Comparison of ENCODE assay signal across 9 cellular contexts in genomic region chr20:56924976-56925695, GRCh38.
DNase-seq lines count a peak whose midpoint lies in the region; ATAC-seq and TF ChIP-seq lines count a peak whose summit lies in the region.
"Had no signal": no experiment of that assay in that cellular context is flagged by ENCODE, and none has a peak within 500 bp of the region (broad histone marks: within the 10 kb centered on the region; RNA-seq: fewer than 3 reads in every experiment).

No MANE protein-coding gene starts in this region.

- H3K9me3 Mint-ChIP-seq in GM23338 (no peaks in the 10 kb centered on the region), nephron (peaks cover 3% of the 10 kb centered on the region)

- H3K9me2 ChIP-seq in GM23338 (ENCODE audit: insufficient read depth) (no peaks in the 10 kb centered on the region), Karpas-422 (replicated peaks; ENCODE audit: insufficient read depth, low read length) (no peaks in the 10 kb centered on the region)

- H3K27me3 ChIP-seq in GM23338 (ENCODE audit: insufficient read depth) (peaks cover 63% of the 10 kb centered on the region), osteoblast (ENCODE audit: insufficient read depth, low read length) (peaks cover 48% of the 10 kb centered on the region), Karpas-422 (ENCODE audit: low read length) (no peaks in the 10 kb centered on the region)

- TF ChIP-seq CTCF in GM23338 (conservative IDR thresholded peaks at IDR 0.05; ENCODE audit: low read depth in 2 of 2): no peak
- TF ChIP-seq CTCF in coronary artery (IDR thresholded peaks at IDR 0.05): no peak
- TF ChIP-seq CTCF in nephron (IDR thresholded peaks at IDR 0.05; ENCODE audit: unreplicated experiment in 3 of 3): no peak
- TF ChIP-seq CTCF in osteoblast (IDR thresholded peaks at IDR 0.05; ENCODE audit: extremely low read depth, low read depth, low read length): no peak

- H3K4me1 ChIP-seq in GM23338 (ENCODE audit: insufficient read depth) (peaks cover 52% of the 10 kb centered on the region), osteoblast (ENCODE audit: insufficient read depth, low read length) (no peaks in the 10 kb centered on the region), Karpas-422 (ENCODE audit: low read length) (no peaks in the 10 kb centered on the region)

- H3K27ac ChIP-seq in GM23338 (ENCODE audit: low read depth) (no peak overlapping the region), coronary artery (no peak overlapping the region), osteoblast (ENCODE audit: low read depth, low read length) (no peak overlapping the region), Karpas-422 (ENCODE audit: low read length) (no peak overlapping the region)
- H3K27ac ChIP-seq: upper lobe of left lung had no signal

- ATAC-seq in GM23338: peak; percentile 88

- no peaks in the 10 kb centered on the region for H4K20me1 ChIP-seq in GM23338 (replicated peaks; ENCODE audit: insufficient read depth)
- no peaks in the 10 kb centered on the region for H4K20me1 ChIP-seq in osteoblast (ENCODE audit: insufficient read depth, low read length)
- no peaks in the 10 kb centered on the region for H4K20me1 ChIP-seq in Karpas-422 (ENCODE audit: insufficient read depth, low read depth, low read length)

- H3K4me3 ChIP-seq in GM23338 (peak overlapping the region; percentile 67), coronary artery (peak overlapping the region; percentile 49), osteoblast (ENCODE audit: insufficient read depth, low read length) (no peak overlapping the region), Karpas-422 (ENCODE audit: low read length) (no peak overlapping the region)
- H3K4me3 ChIP-seq: upper lobe of left lung had no signal

- H3K36me3 Mint-ChIP-seq in GM23338 (ENCODE audit: low read depth) (no peaks in the 10 kb centered on the region), nephron (ENCODE audit: low read depth) (no peaks in the 10 kb centered on the region)

- peak; percentile 14 for DNase-seq in AG08396 (ENCODE audit: low spot score)
- peak; percentile 85 for DNase-seq in GM23338 (ENCODE audit: low spot score)
- no peak for DNase-seq in coronary artery (ENCODE audit: low spot score)
- no peak for DNase-seq in kidney glomerular epithelial cell (lab: John Stamatoyannopoulos, UW)
- DNase-seq in osteoblast (ENCODE audit: insufficient read length, low spot score, missing footprints): no peak
- DNase-seq in Karpas-422: no peak
- DNase-seq in T1000 (lab: John Stamatoyannopoulos, UW): no peak

- H3K36me3 ChIP-seq in GM23338 (ENCODE audit: insufficient read depth): no peaks in the 10 kb centered on the region
- no peaks in the 10 kb centered on the region for H3K36me3 ChIP-seq in osteoblast (ENCODE audit: insufficient read depth, low read length)
- H3K36me3 ChIP-seq in Karpas-422 (ENCODE audit: insufficient read depth, low read length): no peaks in the 10 kb centered on the region
- H3K36me3 ChIP-seq: upper lobe of left lung had no signal

- H3K4me3 Mint-ChIP-seq in GM23338 (peak overlapping the region; percentile 74), nephron (peak overlapping the region; percentile 70 to 77 (median 71))

- no peaks in the 10 kb centered on the region for H3K9me3 ChIP-seq in osteoblast (ENCODE audit: low read depth, low read length)
- no peaks in the 10 kb centered on the region for H3K9me3 ChIP-seq in Karpas-422 (ENCODE audit: low read length)
- H3K9me3 ChIP-seq: upper lobe of left lung had no signal

- peaks cover 79% of the 10 kb centered on the region for H3K27me3 Mint-ChIP-seq in GM23338 (ENCODE audit: insufficient read depth, low read depth, poor library complexity)
- peaks cover 99% of the 10 kb centered on the region for H3K27me3 Mint-ChIP-seq in nephron (ENCODE audit: low read depth)

- H3K79me2 ChIP-seq in GM23338 (replicated peaks; ENCODE audit: insufficient read depth) (no peaks in the 10 kb centered on the region), osteoblast (ENCODE audit: insufficient read depth, low read length) (no peaks in the 10 kb centered on the region), Karpas-422 (ENCODE audit: low read length) (no peaks in the 10 kb centered on the region)

- H2AFZ ChIP-seq in GM23338: peak overlapping the region; percentile 77
- H2AFZ ChIP-seq in osteoblast (ENCODE audit: low read length): no peak overlapping the region
- H2AFZ ChIP-seq in Karpas-422 (ENCODE audit: low read length): no peak overlapping the region

- H3K4me1 Mint-ChIP-seq in GM23338 (peaks cover 44% of the 10 kb centered on the region), nephron (peaks cover 16% of the 10 kb centered on the region)

- H3K4me2 ChIP-seq in GM23338: peak overlapping the region; percentile 93
- H3K4me2 ChIP-seq in osteoblast (ENCODE audit: insufficient read depth, low read length): no peak overlapping the region
- H3K4me2 ChIP-seq in Karpas-422 (ENCODE audit: low read depth, low read length, poor library complexity, severe bottlenecking): no peak overlapping the region

- H3K9ac ChIP-seq in Karpas-422 (ENCODE audit: low read length): no peak overlapping the region

- H3F3A ChIP-seq in GM23338 (replicated peaks; ENCODE audit: low read depth): peaks cover 4% of the 10 kb centered on the region; the same call in 1 of the 2 replicates

- H3K27ac Mint-ChIP-seq in GM23338 (no peak overlapping the region), nephron (no peak overlapping the region)

TF ChIP-seq in GM23338, 12 proteins besides CTCF, POLR2A, EP300 and RAD21 (continues in another document):
- TF ChIP-seq CREB1 (CRISPR knock-in tag; IDR thresholded peaks at IDR 0.05; ENCODE audit: low read depth): peak; percentile 79
- TF ChIP-seq, protein P1, sequence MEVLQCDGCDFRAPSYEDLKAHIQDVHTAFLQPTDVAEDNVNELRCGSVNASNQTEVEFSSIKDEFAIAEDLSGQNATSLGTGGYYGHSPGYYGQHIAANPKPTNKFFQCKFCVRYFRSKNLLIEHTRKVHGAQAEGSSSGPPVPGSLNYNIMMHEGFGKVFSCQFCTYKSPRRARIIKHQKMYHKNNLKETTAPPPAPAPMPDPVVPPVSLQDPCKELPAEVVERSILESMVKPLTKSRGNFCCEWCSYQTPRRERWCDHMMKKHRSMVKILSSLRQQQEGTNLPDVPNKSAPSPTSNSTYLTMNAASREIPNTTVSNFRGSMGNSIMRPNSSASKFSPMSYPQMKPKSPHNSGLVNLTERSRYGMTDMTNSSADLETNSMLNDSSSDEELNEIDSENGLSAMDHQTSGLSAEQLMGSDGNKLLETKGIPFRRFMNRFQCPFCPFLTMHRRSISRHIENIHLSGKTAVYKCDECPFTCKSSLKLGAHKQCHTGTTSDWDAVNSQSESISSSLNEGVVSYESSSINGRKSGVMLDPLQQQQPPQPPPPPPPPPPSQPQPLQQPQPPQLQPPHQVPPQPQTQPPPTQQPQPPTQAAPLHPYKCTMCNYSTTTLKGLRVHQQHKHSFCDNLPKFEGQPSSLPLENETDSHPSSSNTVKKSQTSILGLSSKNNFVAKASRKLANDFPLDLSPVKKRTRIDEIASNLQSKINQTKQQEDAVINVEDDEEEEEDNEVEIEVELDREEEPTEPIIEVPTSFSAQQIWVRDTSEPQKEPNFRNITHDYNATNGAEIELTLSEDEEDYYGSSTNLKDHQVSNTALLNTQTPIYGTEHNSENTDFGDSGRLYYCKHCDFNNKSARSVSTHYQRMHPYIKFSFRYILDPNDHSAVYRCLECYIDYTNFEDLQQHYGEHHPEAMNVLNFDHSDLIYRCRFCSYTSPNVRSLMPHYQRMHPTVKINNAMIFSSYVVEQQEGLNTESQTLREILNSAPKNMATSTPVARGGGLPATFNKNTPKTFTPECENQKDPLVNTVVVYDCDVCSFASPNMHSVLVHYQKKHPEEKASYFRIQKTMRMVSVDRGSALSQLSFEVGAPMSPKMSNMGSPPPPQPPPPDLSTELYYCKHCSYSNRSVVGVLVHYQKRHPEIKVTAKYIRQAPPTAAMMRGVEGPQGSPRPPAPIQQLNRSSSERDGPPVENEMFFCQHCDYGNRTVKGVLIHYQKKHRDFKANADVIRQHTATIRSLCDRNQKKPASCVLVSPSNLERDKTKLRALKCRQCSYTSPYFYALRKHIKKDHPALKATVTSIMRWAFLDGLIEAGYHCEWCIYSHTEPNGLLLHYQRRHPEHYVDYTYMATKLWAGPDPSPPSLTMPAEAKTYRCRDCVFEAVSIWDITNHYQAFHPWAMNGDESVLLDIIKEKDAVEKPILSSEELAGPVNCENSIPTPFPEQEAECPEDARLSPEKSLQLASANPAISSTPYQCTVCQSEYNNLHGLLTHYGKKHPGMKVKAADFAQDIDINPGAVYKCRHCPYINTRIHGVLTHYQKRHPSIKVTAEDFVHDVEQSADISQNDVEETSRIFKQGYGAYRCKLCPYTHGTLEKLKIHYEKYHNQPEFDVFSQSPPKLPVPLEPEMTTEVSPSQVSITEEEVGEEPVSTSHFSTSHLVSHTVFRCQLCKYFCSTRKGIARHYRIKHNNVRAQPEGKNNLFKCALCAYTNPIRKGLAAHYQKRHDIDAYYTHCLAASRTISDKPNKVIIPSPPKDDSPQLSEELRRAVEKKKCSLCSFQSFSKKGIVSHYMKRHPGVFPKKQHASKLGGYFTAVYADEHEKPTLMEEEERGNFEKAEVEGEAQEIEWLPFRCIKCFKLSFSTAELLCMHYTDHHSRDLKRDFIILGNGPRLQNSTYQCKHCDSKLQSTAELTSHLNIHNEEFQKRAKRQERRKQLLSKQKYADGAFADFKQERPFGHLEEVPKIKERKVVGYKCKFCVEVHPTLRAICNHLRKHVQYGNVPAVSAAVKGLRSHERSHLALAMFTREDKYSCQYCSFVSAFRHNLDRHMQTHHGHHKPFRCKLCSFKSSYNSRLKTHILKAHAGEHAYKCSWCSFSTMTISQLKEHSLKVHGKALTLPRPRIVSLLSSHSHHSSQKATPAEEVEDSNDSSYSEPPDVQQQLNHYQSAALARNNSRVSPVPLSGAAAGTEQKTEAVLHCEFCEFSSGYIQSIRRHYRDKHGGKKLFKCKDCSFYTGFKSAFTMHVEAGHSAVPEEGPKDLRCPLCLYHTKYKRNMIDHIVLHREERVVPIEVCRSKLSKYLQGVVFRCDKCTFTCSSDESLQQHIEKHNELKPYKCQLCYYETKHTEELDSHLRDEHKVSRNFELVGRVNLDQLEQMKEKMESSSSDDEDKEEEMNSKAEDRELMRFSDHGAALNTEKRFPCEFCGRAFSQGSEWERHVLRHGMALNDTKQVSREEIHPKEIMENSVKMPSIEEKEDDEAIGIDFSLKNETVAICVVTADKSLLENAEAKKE (CRISPR knock-in tag; IDR thresholded peaks at IDR 0.05): no peak
- peak; percentile 38; the same call in 1 of the 2 replicates for TF ChIP-seq NANOG (IDR thresholded peaks at IDR 0.05; ENCODE audit: borderline replicate concordance)
- no peak for TF ChIP-seq EZH2phosphoT487 (IDR thresholded peaks at IDR 0.05; ENCODE audit: unreplicated experiment)
- no peak for TF ChIP-seq JUNB (IDR thresholded peaks at IDR 0.05; ENCODE audit: unreplicated experiment)

Comparison
In these comparisons a context has a peak if more than half of its experiments do, and no peak if none do; other contexts are left out.
1. DNase-seq: peak in AG08396 (single experiment) and GM23338 (single experiment); none in coronary artery (single experiment), kidney glomerular epithelial cell (single experiment), osteoblast (single experiment), Karpas-422 (single experiment) and T1000 (single experiment).
2. H3K4me3 ChIP-seq: peak in GM23338 (single experiment) and coronary artery (single experiment); none in osteoblast (single experiment) and Karpas-422 (single experiment).